In genomic region chr5:60223342-60223741, GRCh38 we compare ENCODE assay signal across 24 cellular contexts.
A peak's percentile ranks its signal among the peaks of the same experiment; 100 is the strongest.
DNase-seq lines count a peak whose midpoint lies in the region; ATAC-seq, FAIRE-seq and TF ChIP-seq lines count a peak whose summit lies in the region.
"Had no signal": no experiment of that assay in that cellular context is flagged by ENCODE, and none has a peak within 500 bp of the region (broad histone marks: within the 10 kb centered on the region; RNA-seq: fewer than 3 reads in every experiment).

No MANE protein-coding gene starts in this region.

- no peaks in the 10 kb centered on the region for H3F3A ChIP-seq in PC-3 (ENCODE audit: low read length, unreplicated experiment)

- H3K79me2 ChIP-seq in PC-3 (ENCODE audit: low read length) (no peaks in the 10 kb centered on the region), HepG2 (ENCODE audit: insufficient read depth, low read length) (no peaks in the 10 kb centered on the region)

- TF ChIP-seq CTCF in PC-3 (conservative IDR thresholded peaks at IDR 0.05; ENCODE audit: low read depth, low read length) = no peak
- no peak for TF ChIP-seq CTCF in psoas muscle (IDR thresholded peaks at IDR 0.05)
- TF ChIP-seq CTCF in D721Med (IDR thresholded peaks at IDR 0.05; ENCODE audit: insufficient read depth, missing control alignments) = no peak
- no peak for TF ChIP-seq CTCF in HepG2 (CRISPR knock-in tag; IDR thresholded peaks at IDR 0.05)

- H3K9ac ChIP-seq in PC-3 (ENCODE audit: low read length) (no peak overlapping the region), HepG2 (ENCODE audit: insufficient read depth, low read depth, low read length) (no peak overlapping the region)
- H3K9ac ChIP-seq: neural progenitor cell had no signal

- no peak for TF ChIP-seq POLR2A in HepG2 (IDR thresholded peaks at IDR 0.05; ENCODE audit: insufficient read depth in 1 of 2, low read depth in 2 of 2, low read length in 2 of 2)

- no peak for TF ChIP-seq RAD21 in HepG2 (CRISPR knock-in tag; IDR thresholded peaks at IDR 0.05)

- no TSS peak for BruUV-seq in PC-3 (replicated peaks; lab: Mats Ljungman, UMichigan)
- BruUV-seq in HepG2 (replicated peaks; lab: Mats Ljungman, UMichigan) = no TSS peak

- no peak overlapping the region for H2AFZ ChIP-seq in PC-3 (ENCODE audit: low read length)
- no peak overlapping the region for H2AFZ ChIP-seq in HepG2 (ENCODE audit: low read length)
- H2AFZ ChIP-seq: neural progenitor cell had no signal

- no peaks in the 10 kb centered on the region for H3K36me3 ChIP-seq in PC-3 (ENCODE audit: low read depth, low read length)
- no peaks in the 10 kb centered on the region for H3K36me3 ChIP-seq in psoas muscle (ENCODE audit: insufficient read depth in 1 of 2, low read depth in 1 of 2)
- no peaks in the 10 kb centered on the region for H3K36me3 ChIP-seq in HepG2 (replicated peaks in 1 of 2; ENCODE audit: control insufficient read depth in 1 of 2, insufficient read depth in 2 of 2, low read length in 2 of 2)
- H3K36me3 ChIP-seq: neural progenitor cell, prostate gland, tibial nerve, WERI-Rb-1 had no signal

- H3K4me1 ChIP-seq in PC-3 (ENCODE audit: insufficient read depth, low read length) (peaks cover 3% of the 10 kb centered on the region; the same call in 1 of the 2 replicates), psoas muscle (no peaks in the 10 kb centered on the region), HepG2 (ENCODE audit: insufficient read depth, low read length) (no peaks in the 10 kb centered on the region)
- H3K4me1 ChIP-seq: neural progenitor cell, prostate gland, tibial nerve had no signal

- intact Hi-C loops in PC-3 (cut with micrococcal nuclease) (no loop called here), psoas muscle (cut with DNase I) (no loop called here), HepG2 (cut with micrococcal nuclease; ENCODE audit: unreplicated experiment) (no loop called here)

- CTCF ChIA-PET in PC-3 (lab: Charles Lee) (no interaction called here), HepG2 (lab: Yijun Ruan, JAX; ENCODE audit: low intra/inter-chr PET ratio, low total read pairs) (no interaction called here)

- TF ChIP-seq EP300 in HepG2 (IDR thresholded peaks at IDR 0.05; ENCODE audit: low read depth in 2 of 2, low read length in 2 of 2) = no peak
- no peak for TF ChIP-seq EP300 in HepG2 (CRISPR knock-in tag; IDR thresholded peaks at IDR 0.05; ENCODE audit: borderline replicate concordance)

- H4K20me1 ChIP-seq in PC-3 (ENCODE audit: low read length) (no peaks in the 10 kb centered on the region), HepG2 (ENCODE audit: insufficient read depth, low read length) (no peaks in the 10 kb centered on the region)

- H3K9me2 ChIP-seq in PC-3 (replicated peaks; ENCODE audit: low read length) = no peaks in the 10 kb centered on the region

- H3K4me3 ChIP-seq in PC-3 (ENCODE audit: low read length) (no peak overlapping the region), psoas muscle (no peak overlapping the region), HepG2 (replicated peaks in 1 of 3; ENCODE audit: insufficient read depth in 1 of 3, low read depth in 2 of 3, low read length in 3 of 3) (no peak overlapping the region)
- H3K4me3 ChIP-seq: neural progenitor cell, prostate gland, smooth muscle cell, tibial nerve had no signal

- H3K27me3 ChIP-seq in PC-3 (ENCODE audit: low read length) (no peaks in the 10 kb centered on the region), psoas muscle (ENCODE audit: insufficient read depth in 3 of 3, low read length in 2 of 3) (no peaks in the 10 kb centered on the region), HepG2 (ENCODE audit: control insufficient read depth in 1 of 2, insufficient read depth in 2 of 2, low read length in 2 of 2) (no peaks in the 10 kb centered on the region)
- H3K27me3 ChIP-seq: neural progenitor cell, tibial nerve had no signal

- no peaks in the 10 kb centered on the region for H3K9me3 ChIP-seq in PC-3 (ENCODE audit: low read length)
- no peaks in the 10 kb centered on the region for H3K9me3 ChIP-seq in psoas muscle
- no peaks in the 10 kb centered on the region for H3K9me3 ChIP-seq in HepG2 (ENCODE audit: low read length)
- H3K9me3 ChIP-seq: prostate gland, tibial nerve had no signal

- ATAC-seq in PC-3 (peak; percentile 56), psoas muscle (no peak), HG02759 (IDR thresholded peaks at IDR 0.05; ENCODE audit: unreplicated experiment) (no peak), HepG2 (no peak)
- ATAC-seq: Right ventricle myocardium inferior; stimulated activated naive CD8-positive, alpha-beta T cell treated with anti-CD3 and anti-CD28 coated beads, Interleukin-15, amount 100 ng/mL, for 72 hours had no signal

- 74 to 81% (median 75%) methylated on average over 3 of the region's 3 CpGs for WGBS in psoas muscle, 3 donors
- 70% methylated on average over 3 of the region's 3 CpGs for WGBS in HepG2 (ENCODE audit: low lambda C conversion rate)

- in situ Hi-C loops in HepG2 (cut with HindIII; ENCODE audit: extremely low pct_ligation_motif_present, low pct_unique_long_range_greater_than_20kb) = no loop called here

- H3K4me2 ChIP-seq in PC-3 (ENCODE audit: low read length) (no peak overlapping the region), HepG2 (ENCODE audit: low read depth, low read length) (no peak overlapping the region)
- H3K4me2 ChIP-seq: neural progenitor cell, smooth muscle cell had no signal

- FAIRE-seq in D721Med (lab: Jason Lieb, UNC) = no peak
- no peak for FAIRE-seq in HepG2 (lab: Jason Lieb, UNC)
- FAIRE-seq: GM12892 had no signal

- POLR2A ChIA-PET in PC-3 (lab: Charles Lee; ENCODE audit: unreplicated experiment) = no interaction called here
- POLR2A ChIA-PET in HepG2 (lab: Yijun Ruan, JAX) = no interaction called here

- DNase-seq in ELR (ENCODE audit: low read depth) = peak; percentile 17
- peak; percentile 59 for DNase-seq in PC-3
- peak; percentile 27 for DNase-seq in dermis blood vessel endothelial cell
- DNase-seq in kidney tubule cell (ENCODE audit: low spot score) = peak; percentile 42
- no peak for DNase-seq in psoas muscle
- no peak for DNase-seq in D721Med (ENCODE audit: insufficient read length, low spot score)
- no peak for DNase-seq in HepG2 (ENCODE audit: low spot score)
- DNase-seq: activated CD4-positive, alpha-beta T cell treated with anti-CD3 and anti-CD28 coated beads, Interleukin-2, amount 50 U/mL, for 4 hours; activated effector memory CD4-positive, alpha-beta T cell treated with Interleukin-2 at 50 U/mL for 16 hours; CD4-positive, CD25-positive, alpha-beta regulatory T cell; erythroblast; glutamatergic neuron; MM.1S; NCI-H187; stimulated activated CD4-positive, alpha-beta T cell treated with anti-CD3 and anti-CD28 coated beads, Interleukin-4, amount 100 ng/mL, for 24 hours; stimulated activated naive CD8-positive, alpha-beta T cell treated with anti-CD3 and anti-CD28 coated beads, Interleukin-15, amount 100 ng/mL, for 72 hours; WERI-Rb-1 had no signal

- H3K27ac ChIP-seq in PC-3 (ENCODE audit: low read length) (no peak overlapping the region), psoas muscle (no peak overlapping the region), HepG2 (ENCODE audit: extremely low read length, insufficient read depth, low read length) (no peak overlapping the region)
- H3K27ac ChIP-seq: neural progenitor cell, prostate gland, tibial nerve, WERI-Rb-1 had no signal

TF ChIP-seq in HepG2, 621 proteins besides CTCF, POLR2A, EP300 and RAD21 (continues in another document):
- TF ChIP-seq MAX (IDR thresholded peaks at IDR 0.05) = no peak
- TF ChIP-seq CEBPG (CRISPR knock-in tag; IDR thresholded peaks at IDR 0.05) = no peak
- no peak for TF ChIP-seq NCOA5 (CRISPR knock-in tag; IDR thresholded peaks at IDR 0.05)
- no peak for TF ChIP-seq ZNF3 (CRISPR knock-in tag; IDR thresholded peaks at IDR 0.05)
- TF ChIP-seq TBP (CRISPR knock-in tag; IDR thresholded peaks at IDR 0.05) = no peak
- no peak for TF ChIP-seq ZNF776 (CRISPR knock-in tag; IDR thresholded peaks at IDR 0.05)
- no peak for TF ChIP-seq FOSL1 (CRISPR knock-in tag; IDR thresholded peaks at IDR 0.05; ENCODE audit: borderline replicate concordance)
- TF ChIP-seq ZKSCAN1 (IDR thresholded peaks at IDR 0.05; ENCODE audit: low read length) = no peak
- TF ChIP-seq RFXANK (CRISPR knock-in tag; IDR thresholded peaks at IDR 0.05) = no peak
- no peak for TF ChIP-seq RBM22 (optimal IDR thresholded peaks at IDR 0.05; ENCODE audit: low read length)
- no peak for TF ChIP-seq NR1H2 (CRISPR knock-in tag; IDR thresholded peaks at IDR 0.05; ENCODE audit: borderline replicate concordance, low read depth)
- TF ChIP-seq PBX3 (CRISPR knock-in tag; IDR thresholded peaks at IDR 0.05; ENCODE audit: borderline replicate concordance) = no peak
- TF ChIP-seq ZNF260 (CRISPR knock-in tag; IDR thresholded peaks at IDR 0.05; ENCODE audit: borderline replicate concordance, low read depth) = no peak
- no peak for TF ChIP-seq TBL1XR1 (IDR thresholded peaks at IDR 0.05; ENCODE audit: borderline replicate concordance, low read length, partially characterized antibody)
- TF ChIP-seq ZNF460 (CRISPR knock-in tag; IDR thresholded peaks at IDR 0.05; ENCODE audit: borderline replicate concordance) = no peak

Comparison
In these comparisons a context has a peak if more than half of its experiments do, and no peak if none do; other contexts are left out.
1. DNase-seq: peak in ELR (single experiment), PC-3 (single experiment), dermis blood vessel endothelial cell (single experiment) and kidney tubule cell (single experiment); none in psoas muscle (0 of 2), D721Med (single experiment) and HepG2 (single experiment).